In genomic region chr1:93702828-93703183, GRCh38 we compare ENCODE assay signal across 13 cellular contexts. TPM values are rescaled to one million over a fixed set of nuclear protein-coding genes. Genes with fewer than 3 reads are reported as not detected.
DNase-seq lines count a peak whose midpoint lies in the region; ATAC-seq, FAIRE-seq and TF ChIP-seq lines count a peak whose summit lies in the region.
"Had no signal": no experiment of that assay in that cellular context is flagged by ENCODE, and none has a peak within 500 bp of the region (broad histone marks: within the 10 kb centered on the region; RNA-seq: fewer than 3 reads in every experiment).

No MANE protein-coding gene starts in this region.

- no peaks in the 10 kb centered on the region for H4K20me1 ChIP-seq in GM12878 (ENCODE audit: control insufficient read depth, insufficient read depth)

- no peaks in the 10 kb centered on the region for H3K27me3 ChIP-seq in GM12878 (replicated peaks in 1 of 2; ENCODE audit: control insufficient read depth in 2 of 2, insufficient read depth in 2 of 2, low read length in 1 of 2)
- H3K27me3 ChIP-seq: left lung had no signal

- SMC1A ChIA-PET in GM12878 (lab: Charles Lee; ENCODE audit: uncharacterized antibody, unreplicated experiment), result interaction anchor here (0.9 to 11.9 kb wide), 16 partner anchors 8 to 111 kb away, joined by 3 to 137 read pairs (median 6); partner anchors contain the start of gene BCAR3

- no peaks in the 10 kb centered on the region for H3K79me2 ChIP-seq in GM12878 (ENCODE audit: control insufficient read depth, insufficient read depth, low read length)

- CTCF ChIA-PET in GM12878 (lab: Yijun Ruan, JAX), result interaction anchor here (1.1 to 9.1 kb wide), 9 partner anchors 9 to 111 kb away, joined by 3 to 49 read pairs (median 8); partner anchors contain the start of gene BCAR3

- FAIRE-seq in GM12878 (lab: Jason Lieb, UNC) (no peak), urothelium cell line (lab: Jason Lieb, UNC) (no peak)
- FAIRE-seq: colon had no signal

- TF ChIP-seq POLR2A in GM12878 (IDR thresholded peaks at IDR 0.05; ENCODE audit: low read depth, low read length), result no peak

- POLR2A ChIA-PET in GM12878 (lab: Charles Lee), result interaction anchor here (0.6 to 6.1 kb wide), 7 partner anchors 11 to 1122 kb away, joined by 3 to 38 read pairs (median 5); no protein-coding TSS in a partner anchor

- H3K9me3 ChIP-seq in GM12878 (replicated peaks; ENCODE audit: control insufficient read depth, insufficient read depth, low read length), result no peaks in the 10 kb centered on the region
- H3K9me3 ChIP-seq: left lung had no signal

- H2AFZ ChIP-seq in GM12878 (ENCODE audit: control insufficient read depth, low read depth, low read length), result no peak overlapping the region

- TF ChIP-seq RAD21 in GM12878 (IDR thresholded peaks at IDR 0.05; ENCODE audit: insufficient read depth, low read depth, low read length), result no peak

- ATAC-seq in HG02642 (IDR thresholded peaks at IDR 0.05; ENCODE audit: poor library complexity, unreplicated experiment), result peak; percentile 19
- no peak for ATAC-seq in GM12878
- peak; percentile 41 for ATAC-seq in left lobe of liver
- no peak for ATAC-seq in HG02571 (IDR thresholded peaks at IDR 0.05; ENCODE audit: unreplicated experiment)
- ATAC-seq: activated naive CD4-positive, alpha-beta T cell treated with anti-CD3 and anti-CD28 coated beads, Interleukin-2, amount 50 U/mL, for 72 hours; stimulated activated naive CD8-positive, alpha-beta T cell treated with anti-CD3 and anti-CD28 coated beads, Interleukin-15, amount 100 ng/mL, for 72 hours; T-helper 17 cell had no signal

- WGBS in GM12878 (ENCODE audit: insufficient coverage, insufficient replicate concordance, low lambda C conversion rate, missing lambda C conversion rate), result 15% methylated on average over 3 of the region's 3 CpGs

- no peaks in the 10 kb centered on the region for H3K36me3 ChIP-seq in GM12878 (ENCODE audit: control insufficient read depth in 2 of 2, insufficient read depth in 2 of 2, low read length in 1 of 2)
- H3K36me3 ChIP-seq: left lung had no signal

- H3K27ac ChIP-seq in GM12878 (ENCODE audit: control insufficient read depth, insufficient read depth), result peak overlapping the region; percentile 72

- TF ChIP-seq CTCF in GM12878 (IDR thresholded peaks at IDR 0.05 in 2 of 3, conservative IDR thresholded peaks at IDR 0.05 in 1 of 3; ENCODE audit: control insufficient read depth in 2 of 3, extremely low read depth in 1 of 3, insufficient read depth in 1 of 3, low read depth in 3 of 3, low read length in 3 of 3), result no peak

- no peak overlapping the region for H3K4me3 ChIP-seq in GM12878
- H3K4me3 ChIP-seq: left lung had no signal

- H3K4me2 ChIP-seq in GM12878 (ENCODE audit: control insufficient read depth, insufficient read depth), result peak overlapping the region; percentile 40; the same call in 1 of the 2 replicates

- TF ChIP-seq EP300 in GM12878 (IDR thresholded peaks at IDR 0.05; ENCODE audit: borderline replicate concordance in 1 of 2, control insufficient read depth in 1 of 2, low read depth in 2 of 2, low read length in 2 of 2), result no peak

- H3K4me1 ChIP-seq in GM12878 (ENCODE audit: control insufficient read depth, insufficient read depth, low read length), result peaks cover 54% of the 10 kb centered on the region

- in situ Hi-C loops in GM12878 (cut with MboI), result no loop called here

- H3K9ac ChIP-seq in GM12878 (ENCODE audit: control insufficient read depth, insufficient read depth, low read length), result peak overlapping the region; percentile 17; the same call in 1 of the 2 replicates

- no TSS peak for BruUV-seq in GM12878 (replicated peaks; lab: Mats Ljungman, UMichigan)

- RAD21 ChIA-PET in GM12878 (lab: Charles Lee; ENCODE audit: unreplicated experiment), result interaction anchor here (0.8 to 6.9 kb wide), 11 partner anchors 12 to 111 kb away, joined by 3 to 69 read pairs (median 10); partner anchors contain the start of gene BCAR3

- DNase-seq in GM12878 (ENCODE audit: low read depth, low spot score), result no peak
- no peak for DNase-seq in left lobe of liver (ENCODE audit: low spot score)
- DNase-seq in urothelium cell line (ENCODE audit: low spot score), result peak; percentile 37
- DNase-seq in activated CD8-positive, alpha-beta memory T cell treated with anti-CD3 and anti-CD28 coated beads for 24 hours, result no peak
- DNase-seq in SHP77 treated with DMSO at 0.1 percent for 48 hours (lab: John Stamatoyannopoulos, UW), result no peak
- DNase-seq: DMS153; left lung; stimulated activated naive CD8-positive, alpha-beta T cell treated with anti-CD3 and anti-CD28 coated beads, Interleukin-15, amount 100 ng/mL, for 72 hours; T-helper 17 cell had no signal

- intact Hi-C loops in GM12878 (cut with micrococcal nuclease; ENCODE audit: unreplicated experiment), result no loop called here

TF ChIP-seq in GM12878, 131 proteins besides CTCF, POLR2A, EP300 and RAD21 (continues in another document):
- TF ChIP-seq TARDBP (IDR thresholded peaks at IDR 0.05; ENCODE audit: borderline replicate concordance), result no peak
- TF ChIP-seq POLR2AphosphoS2 (IDR thresholded peaks at IDR 0.05; ENCODE audit: low read depth, low read length), result no peak
- TF ChIP-seq MAX (IDR thresholded peaks at IDR 0.05; ENCODE audit: low read depth, low read length), result no peak
- TF ChIP-seq RELB (IDR thresholded peaks at IDR 0.05; ENCODE audit: low read depth), result no peak
- no peak for TF ChIP-seq SKIL (IDR thresholded peaks at IDR 0.05; ENCODE audit: low read depth, poor library complexity, severe bottlenecking)
- no peak for TF ChIP-seq ZNF622 (IDR thresholded peaks at IDR 0.05)
- no peak for TF ChIP-seq HDAC2 (IDR thresholded peaks at IDR 0.05)
- TF ChIP-seq ZNF24 (IDR thresholded peaks at IDR 0.05), result no peak
- TF ChIP-seq NRF1 (conservative IDR thresholded peaks at IDR 0.05; ENCODE audit: low read depth, low read length), result no peak
- TF ChIP-seq USF2 (IDR thresholded peaks at IDR 0.05; ENCODE audit: borderline replicate concordance, low read depth, low read length), result no peak
- no peak for TF ChIP-seq GABPA (IDR thresholded peaks at IDR 0.05; ENCODE audit: low read depth)
- TF ChIP-seq EED (IDR thresholded peaks at IDR 0.05; ENCODE audit: low read depth), result no peak
- TF ChIP-seq NR2F1 (conservative IDR thresholded peaks at IDR 0.05), result no peak

RNA-seq across cellular contexts. Expression of gene BCAR3, which starts 21.2 kb away (rescaled TPM):
- 4.3 and 5.1 TPM in 2 replicates for total RNA-seq in GM12878 (2013; cell fraction: nucleolus; rRNA removed)
- total RNA-seq in GM12878 (2014; rRNA removed) (3.1 and 4.0 TPM in 2 replicates), GM12878 (2014; rRNA removed; fragmentation: Illumina TruSeq; extraction: Trizol) (1.5 and 1.8 TPM in 2 replicates), GM12878 (2021) (2.7 and 3.8 TPM in 2 replicates), left lobe of liver (16.8 TPM)
- polyA plus RNA-seq in GM12878 (2011; ENCODE audit: low read depth), result 2.5 TPM
- polyA plus RNA-seq in GM12878 (2011; rRNA removed) (3.4 and 6.6 TPM in 2 replicates), GM12878 (2014; fragmentation: Illumina TruSeq; extraction: Trizol) (3.2 and 3.4 TPM in 2 replicates), GM12878 (2014; fragmentation: Nextera tagmentation; extraction: Ambion mirVana) (1 to 10 TPM; 1.4 to 1.7 TPM), GM12878 (2014; rRNA removed) (1.7 and 2.3 TPM in 2 replicates), GM12878 (2016; fragmentation: Nextera tagmentation; extraction: Ambion mirVana) (1 to 10 TPM; 1.3 to 1.6 TPM)
- polyA plus RNA-seq in GM12878 (2011; cell fraction: cytosol; rRNA removed), result 6.1 TPM in 2 replicates
- polyA plus RNA-seq in GM12878 (2011; cell fraction: nucleus; rRNA removed), result 10.3 and 15.7 TPM in 2 replicates
- 3.5 TPM in 2 replicates for polyA plus RNA-seq in GM12878 (2012)
- polyA minus RNA-seq in GM12878 (2011; rRNA and poly(A)+ RNA removed), result 7.6 and 11.6 TPM in 2 replicates
- 4.0 and 6.3 TPM in 2 replicates for polyA minus RNA-seq in GM12878 (2011; cell fraction: cytosol; rRNA and poly(A)+ RNA removed)
- 5.8 and 17.8 TPM in 2 replicates for polyA minus RNA-seq in GM12878 (2011; cell fraction: nucleus; rRNA and poly(A)+ RNA removed)

Comparison
In these comparisons a context has a peak if more than half of its experiments do, and no peak if none do; other contexts are left out.
1. ATAC-seq: peak in HG02642 (single experiment) and left lobe of liver (single experiment); none in GM12878 (single experiment) and HG02571 (single experiment).